In genomic region chr12:53079226-53080117, GRCh38 we compare ENCODE assay signal across 8 cellular contexts. TPM values are rescaled to one million over a fixed set of nuclear protein-coding genes. Genes with fewer than 3 reads are reported as not detected.
DNase-seq lines count a peak whose midpoint lies in the region; ATAC-seq lines count a peak whose summit lies in the region.

SPRYD3 (minus strand) TSS chr12:53079390; CDS start chr12:53079333, 57 bp downstream.

- H3K9me3 ChIP-seq in NT2/D1 (ENCODE audit: insufficient read depth, low read length): peaks cover 4% of the 10 kb centered on the region
- H3K9me3 ChIP-seq in endocrine pancreas (ENCODE audit: control insufficient read depth, low read length): no peaks in the 10 kb centered on the region
- peaks cover 5% of the 10 kb centered on the region for H3K9me3 ChIP-seq in mesodermal cell (ENCODE audit: control insufficient read depth, low read length)

- peaks cover 11% of the 10 kb centered on the region for H3K36me3 Mint-ChIP-seq in activated CD8-positive, alpha-beta memory T cell treated with anti-CD3 and anti-CD28 coated beads, Interleukin-2, amount 10 ng/mL, durations not matched to agents 7 days and 5 days

- no peaks in the 10 kb centered on the region for H3K27me3 Mint-ChIP-seq in activated CD8-positive, alpha-beta memory T cell treated with anti-CD3 and anti-CD28 coated beads, Interleukin-2, amount 10 ng/mL, durations not matched to agents 7 days and 5 days

- no peaks in the 10 kb centered on the region for H3K9me3 Mint-ChIP-seq in activated CD8-positive, alpha-beta memory T cell treated with anti-CD3 and anti-CD28 coated beads, Interleukin-2, amount 10 ng/mL, durations not matched to agents 7 days and 5 days (ENCODE audit: low read depth)

- WGBS in mesodermal cell (ENCODE audit: insufficient coverage in 2 of 2), 2 experiments: 4 to 6% methylated on average over 52 to 56 of the region's 67 CpGs

- peak within 1 kb of the TSS; percentile 80 for H3K4me3 Mint-ChIP-seq in activated CD8-positive, alpha-beta memory T cell treated with anti-CD3 and anti-CD28 coated beads, Interleukin-2, amount 10 ng/mL, durations not matched to agents 7 days and 5 days

- CTCF ChIA-PET in activated CD8-positive, alpha-beta memory T cell treated with anti-CD3 and anti-CD28 coated beads, Interleukin-2, amount 10 ng/mL, durations not matched to agents 7 days and 5 days (lab: Charles Lee): interaction anchor here (0.6 to 8.6 kb wide), 16 partner anchors 10 to 265 kb away, joined by 3 to 109 read pairs (median 4); partner anchors contain the start of genes CSAD, IGFBP6, SOAT2 and ZNF740

- peak within 1 kb of the TSS; percentile 88 for H3K27ac Mint-ChIP-seq in activated CD8-positive, alpha-beta memory T cell treated with anti-CD3 and anti-CD28 coated beads, Interleukin-2, amount 10 ng/mL, durations not matched to agents 7 days and 5 days

- H3K36me3 ChIP-seq in NT2/D1 (ENCODE audit: insufficient read depth, insufficient read length, low read length) (peaks cover 16% of the 10 kb centered on the region), endocrine pancreas (ENCODE audit: control insufficient read depth, insufficient read depth, low read length) (no peaks in the 10 kb centered on the region), mesodermal cell (ENCODE audit: control insufficient read depth, insufficient read depth, low read length) (peaks cover 25% of the 10 kb centered on the region)

- H3K4me3 ChIP-seq in NT2/D1 (ENCODE audit: insufficient read length, low read depth) (peak within 1 kb of the TSS; percentile 62), endocrine pancreas (ENCODE audit: control insufficient read depth, insufficient read depth, low read length) (peak within 1 kb of the TSS; percentile 88), mesodermal cell (ENCODE audit: extremely low read depth, insufficient read depth, low read length, poor library complexity, severe bottlenecking) (peak within 1 kb of the TSS; percentile 63)

- H3K27me3 ChIP-seq in NT2/D1 (ENCODE audit: insufficient read depth, insufficient read length) (peaks cover 11% of the 10 kb centered on the region), endocrine pancreas (ENCODE audit: control insufficient read depth, insufficient read depth, low read length) (no peaks in the 10 kb centered on the region)

- H3K4me1 ChIP-seq in NT2/D1 (ENCODE audit: insufficient read depth, insufficient read length) (peaks cover 3% of the 10 kb centered on the region), endocrine pancreas (ENCODE audit: control insufficient read depth, insufficient read depth, low read length) (no peaks in the 10 kb centered on the region), mesodermal cell (ENCODE audit: control insufficient read depth, insufficient read depth, low read length, poor library complexity, severe bottlenecking) (peaks cover 4% of the 10 kb centered on the region)

- DNase-seq in COR-L47 (lab: John Stamatoyannopoulos, UW): peak; percentile 95
- DNase-seq in HUDEP-2 (lab: John Stamatoyannopoulos, UW; ENCODE audit: unreplicated experiment in 76 of 76): peak; percentile 59 to 98 (median 92)
- DNase-seq in NT2/D1 (ENCODE audit: low read depth, low spot score): peak; percentile 94
- peak; percentile 97 for DNase-seq in activated CD8-positive, alpha-beta memory T cell treated with anti-CD3 and anti-CD28 coated beads, Interleukin-2, amount 10 ng/mL, durations not matched to agents 7 days and 5 days
- DNase-seq in stimulated activated CD8-positive, alpha-beta memory T cell treated with anti-CD3 and anti-CD28 coated beads, Interleukin-15, amount 100 ng/mL, for 4 hours (ENCODE audit: low read depth in 2 of 2): peak; percentile 87 to 90

- peak; percentile 98 for ATAC-seq in GM21381 (IDR thresholded peaks at IDR 0.05; ENCODE audit: unreplicated experiment)
- ATAC-seq in activated CD8-positive, alpha-beta memory T cell treated with anti-CD3 and anti-CD28 coated beads, Interleukin-2, amount 10 ng/mL, durations not matched to agents 7 days and 5 days: peak; percentile 97

- H3K4me1 Mint-ChIP-seq in activated CD8-positive, alpha-beta memory T cell treated with anti-CD3 and anti-CD28 coated beads, Interleukin-2, amount 10 ng/mL, durations not matched to agents 7 days and 5 days: peaks cover 31% of the 10 kb centered on the region

- peak within 1 kb of the TSS; percentile 93 for H3K27ac ChIP-seq in mesodermal cell (ENCODE audit: low read depth, low read length, severe bottlenecking)

- H3K9ac ChIP-seq in NT2/D1 (ENCODE audit: insufficient read length, low read depth) (peak within 1 kb of the TSS; percentile 81), endocrine pancreas (ENCODE audit: control insufficient read depth, insufficient read depth, low read length) (peak within 1 kb of the TSS; percentile 85)

RNA-seq across cellular contexts. Expression of gene SPRYD3, which starts in this region (rescaled TPM):
- total RNA-seq in activated CD8-positive, alpha-beta memory T cell treated with anti-CD3 and anti-CD28 coated beads, Interleukin-2, amount 10 ng/mL, durations not matched to agents 7 days and 5 days: 10 to 100 TPM; 27.8 to 29.7 TPM
- 9.6 TPM for polyA plus RNA-seq in mesodermal cell (2013, experiment 1 of 2)
- polyA plus RNA-seq in mesodermal cell (2013, experiment 2 of 2): 7.3 TPM

Comparison
In these comparisons a context has a peak if more than half of its experiments do, and no peak if none do; other contexts are left out.
1. Peak in every context shown above with its lines: DNase-seq, ATAC-seq, H3K4me3 ChIP-seq and H3K27ac ChIP-seq.